In the genomic region with DNA sequence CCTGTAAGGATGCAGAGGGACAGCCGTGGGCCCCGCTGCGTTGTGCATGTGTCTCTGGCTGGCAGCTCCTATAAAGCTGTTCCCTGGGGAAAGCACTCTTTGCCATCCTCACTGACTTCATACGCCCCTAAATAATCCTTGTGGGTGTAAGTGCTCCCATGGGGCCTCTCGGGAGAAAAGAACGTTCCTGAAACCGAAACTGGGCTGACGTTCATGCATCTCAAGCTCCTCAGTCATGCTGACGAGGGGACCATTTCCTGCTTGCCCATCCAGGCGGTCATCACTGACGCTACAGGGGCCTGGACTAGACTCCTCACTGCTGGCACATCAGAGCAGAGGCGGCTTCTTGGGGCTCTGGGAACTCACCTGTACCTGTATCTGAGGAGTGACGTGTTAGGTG, we compare ENCODE assay signal across 11 cellular contexts.
DNase-seq lines count a peak whose midpoint lies in the region; ATAC-seq and TF ChIP-seq lines count a peak whose summit lies in the region.
"Had no signal": no experiment of that assay in that cellular context is flagged by ENCODE, and none has a peak within 500 bp of the region (broad histone marks: within the 10 kb centered on the region; RNA-seq: fewer than 3 reads in every experiment).

No MANE protein-coding gene starts in this region.

- peak overlapping the region; percentile 89 for H3K27ac Mint-ChIP-seq in activated T-helper 17 cell treated with anti-CD3 and anti-CD28 coated beads, Interleukin-2, amount 50 U/mL, for 72 hours

- CTCF ChIA-PET in GM10248 (lab: Yijun Ruan, JAX) = interaction anchor here (0.6 to 2.7 kb wide), 9 partner anchors 10 to 1422 kb away, joined by 3 to 11 read pairs (median 3); no protein-coding TSS in a partner anchor

- H3K4me1 Mint-ChIP-seq in activated T-helper 17 cell treated with anti-CD3 and anti-CD28 coated beads, Interleukin-2, amount 50 U/mL, for 72 hours = peaks cover 9% of the 10 kb centered on the region

- H3K4me3 Mint-ChIP-seq in activated T-helper 17 cell treated with anti-CD3 and anti-CD28 coated beads, Interleukin-2, amount 50 U/mL, for 72 hours = peak overlapping the region; percentile 67
- H3K4me3 Mint-ChIP-seq: brain had no signal

- no peak for TF ChIP-seq CTCF in GM10248 (IDR thresholded peaks at IDR 0.05; ENCODE audit: control extremely low read depth, extremely low read depth, low read depth, missing control alignments)

- peak; percentile 82 for ATAC-seq in GM19395 (IDR thresholded peaks at IDR 0.05; ENCODE audit: unreplicated experiment)
- peak; percentile 82 for ATAC-seq in HG03060 (IDR thresholded peaks at IDR 0.05; ENCODE audit: low read depth, unreplicated experiment)
- peak; percentile 68 for ATAC-seq in activated T-helper 17 cell treated with anti-CD3 and anti-CD28 coated beads, Interleukin-2, amount 50 U/mL, for 72 hours (replicated peaks)

- POLR2A ChIA-PET in GM10248 (lab: Yijun Ruan, JAX) = interaction anchor here (0.6 kb wide), 1 partner anchor 853 kb away, joined by 3 read pairs; no protein-coding TSS in a partner anchor

- no peaks in the 10 kb centered on the region for H3K9me3 Mint-ChIP-seq in activated T-helper 17 cell treated with anti-CD3 and anti-CD28 coated beads, Interleukin-2, amount 50 U/mL, for 72 hours

- DNase-seq in GM10248 (ENCODE audit: extremely low spot score) (peak; percentile 72), NCI-H1417 treated with DMSO at 0.1 percent for 48 hours (lab: John Stamatoyannopoulos, UW) (no peak), GM03348 (ENCODE audit: low spot score) (no peak), NCI-H146 treated with DMSO at 0.1 percent for 48 hours (lab: John Stamatoyannopoulos, UW; ENCODE audit: unreplicated experiment) (no peak), AML-193 (lab: John Stamatoyannopoulos, UW) (no peak)
- DNase-seq: left colon, NCI-H1694 treated with DMSO at 0.1 percent for 48 hours had no signal

- H3K27me3 Mint-ChIP-seq in activated T-helper 17 cell treated with anti-CD3 and anti-CD28 coated beads, Interleukin-2, amount 50 U/mL, for 72 hours = peaks cover 3% of the 10 kb centered on the region
- H3K27me3 Mint-ChIP-seq: brain had no signal

- H3K36me3 Mint-ChIP-seq in activated T-helper 17 cell treated with anti-CD3 and anti-CD28 coated beads, Interleukin-2, amount 50 U/mL, for 72 hours (ENCODE audit: low read depth) = no peaks in the 10 kb centered on the region
- H3K36me3 Mint-ChIP-seq: brain had no signal
